In genomic region chr4:152278505-152279301, GRCh38 we compare ENCODE assay signal across 10 cellular contexts.
DNase-seq lines count a peak whose midpoint lies in the region; ATAC-seq, FAIRE-seq and TF ChIP-seq lines count a peak whose summit lies in the region.
"Had no signal": no experiment of that assay in that cellular context is flagged by ENCODE, and none has a peak within 500 bp of the region (broad histone marks: within the 10 kb centered on the region; RNA-seq: fewer than 3 reads in every experiment).

No MANE protein-coding gene starts in this region.

- FAIRE-seq in D721Med (lab: Jason Lieb, UNC), result no peak

- peak overlapping the region; percentile 55 for H3K27ac ChIP-seq in VCaP
- H3K27ac ChIP-seq: GM23248 had no signal

- TF ChIP-seq CTCF in VCaP (conservative IDR thresholded peaks at IDR 0.05), result no peak
- TF ChIP-seq CTCF in D721Med (IDR thresholded peaks at IDR 0.05; ENCODE audit: insufficient read depth, missing control alignments), result no peak

- ATAC-seq in GM19397 (IDR thresholded peaks at IDR 0.05; ENCODE audit: unreplicated experiment), result peak; percentile 75
- peak; percentile 57 for ATAC-seq in HG03064 (IDR thresholded peaks at IDR 0.05; ENCODE audit: low read depth, unreplicated experiment)
- ATAC-seq: SK-N-SH treated with all-trans-retinoic acid at 6 μM for 48 hours had no signal

- peak; percentile 98 for DNase-seq in renal cortical epithelial cell (ENCODE audit: low read depth)
- no peak for DNase-seq in cerebellum (ENCODE audit: low spot score)
- no peak for DNase-seq in OCI-M1 (lab: John Stamatoyannopoulos, UW)
- DNase-seq in D721Med (ENCODE audit: insufficient read length, low spot score), result no peak
- DNase-seq: GM23248, nephron progenitor cell had no signal
